In the genomic region with DNA sequence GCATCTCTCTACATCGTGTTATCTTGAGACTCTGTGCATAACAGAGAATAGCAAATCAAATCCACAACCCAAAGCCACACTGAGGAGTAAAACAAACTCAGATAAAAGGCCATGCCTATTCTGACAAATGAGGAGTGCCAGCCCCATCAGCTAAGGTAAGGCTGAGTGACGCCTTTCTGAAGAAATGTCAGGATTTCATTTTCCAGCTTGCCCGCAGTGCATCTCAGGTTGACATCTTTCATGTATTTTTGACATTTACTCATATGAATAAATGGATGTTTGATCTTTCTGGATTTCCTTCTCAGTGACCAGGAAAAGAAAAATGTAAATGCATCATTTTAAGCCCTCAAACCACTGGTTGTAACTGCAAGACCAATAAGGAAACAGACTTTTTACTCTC, we compare ENCODE assay signal across 28 cellular contexts.
"Had no signal": no experiment of that assay in that cellular context is flagged by ENCODE, and none has a peak within 500 bp of the region (broad histone marks: within the 10 kb centered on the region; RNA-seq: fewer than 3 reads in every experiment).

No MANE protein-coding gene starts in this region.

- ATAC-seq: effector memory CD8-positive, alpha-beta T cell; esophagus mucosa; foreskin keratinocyte; gastrocnemius medialis; gastroesophageal sphincter; heart left ventricle; heart right ventricle had no signal

- FAIRE-seq: colon, endometrium, endothelial cell of umbilical vein, frontal cortex had no signal

- H3K4me1 ChIP-seq: colonic mucosa, esophagus muscularis mucosa, esophagus squamous epithelium, foreskin keratinocyte, gastrocnemius medialis, gastroesophageal sphincter, heart left ventricle, heart right ventricle had no signal

- DNase-seq: colonic mucosa; cortex of kidney; dermis blood vessel endothelial cell; dorsolateral prefrontal cortex; effector CD4-positive, alpha-beta T cell; effector CD8-positive, alpha-beta T cell; effector memory CD4-positive, alpha-beta T cell; effector memory CD8-positive, alpha-beta T cell; endodermal cell; erythroblast; esophagus squamous epithelium; foreskin fibroblast; foreskin keratinocyte; foreskin melanocyte; gastrocnemius medialis; glutamatergic neuron; head of caudate nucleus; heart left ventricle; heart right ventricle had no signal

- H3K36me3 ChIP-seq: colonic mucosa, esophagus muscularis mucosa, esophagus squamous epithelium, gastrocnemius medialis, gastroesophageal sphincter, heart left ventricle, heart right ventricle had no signal

- H3K27me3 ChIP-seq: colonic mucosa, dorsolateral prefrontal cortex, esophagus squamous epithelium, foreskin keratinocyte, gastrocnemius medialis, gastroesophageal sphincter, heart right ventricle had no signal

- H3K27ac ChIP-seq: colonic mucosa, coronary artery, dorsolateral prefrontal cortex, epithelial cell of prostate, esophagus muscularis mucosa, esophagus squamous epithelium, foreskin keratinocyte, gastrocnemius medialis, gastroesophageal sphincter, heart left ventricle, heart right ventricle had no signal

- H3K9me3 ChIP-seq: colonic mucosa, esophagus squamous epithelium, gastrocnemius medialis, gastroesophageal sphincter had no signal

- H3K4me3 ChIP-seq: colonic mucosa, coronary artery, dorsolateral prefrontal cortex, esophagus muscularis mucosa, esophagus squamous epithelium, gastrocnemius medialis, gastroesophageal sphincter, heart left ventricle, heart right ventricle had no signal
